Comparison of ENCODE assay signal across 10 cellular contexts in the genomic region with DNA sequence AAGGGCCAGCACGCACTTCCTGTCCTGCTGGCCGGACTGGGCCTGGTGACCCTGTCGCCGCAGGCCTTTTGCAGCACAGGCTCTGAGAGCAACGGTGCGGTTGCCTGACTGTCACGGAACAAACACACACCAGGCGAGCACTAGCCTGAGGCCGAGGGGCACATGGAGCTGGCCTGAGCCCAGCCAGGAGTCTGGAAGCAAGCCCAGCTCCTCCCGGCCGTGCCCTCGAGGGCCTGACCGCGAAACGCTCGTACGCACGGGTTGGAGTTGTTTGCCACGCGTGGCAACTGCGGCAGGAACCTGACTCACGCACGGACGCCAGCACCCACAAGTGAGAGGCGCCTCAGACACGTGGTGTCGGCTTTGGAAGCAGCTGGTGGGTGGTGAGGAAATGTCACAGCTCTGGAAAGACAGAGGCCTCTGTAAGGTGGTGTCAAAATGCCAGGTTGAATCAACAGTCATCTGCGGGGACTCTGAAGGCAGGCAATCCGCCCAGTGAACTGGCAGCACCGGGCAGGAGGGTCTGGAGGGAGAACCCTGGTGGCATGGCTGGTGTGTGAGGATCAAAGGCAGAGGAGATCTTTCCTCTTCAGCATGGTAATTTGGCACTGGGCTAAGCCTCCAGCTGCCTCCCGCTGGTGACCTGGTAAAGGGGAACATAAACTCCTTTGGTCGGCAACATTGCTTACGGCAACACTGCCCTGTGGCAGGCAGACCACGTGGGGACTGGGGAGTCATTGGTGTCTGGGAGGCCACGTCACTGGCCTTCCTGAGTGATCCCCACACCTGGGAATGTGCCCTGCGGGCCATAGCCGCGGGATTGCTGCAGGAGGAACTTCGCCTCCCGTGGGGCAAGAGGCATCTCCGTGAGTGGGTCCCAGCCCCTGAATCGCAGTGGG. TPM values are rescaled to one million over a fixed set of nuclear protein-coding genes. Genes with fewer than 3 reads are reported as not detected.
A peak's percentile ranks its signal among the peaks of the same experiment; 100 is the strongest.
DNase-seq lines count a peak whose midpoint lies in the region; ATAC-seq and TF ChIP-seq lines count a peak whose summit lies in the region.
"Had no signal": no experiment of that assay in that cellular context is flagged by ENCODE, and none has a peak within 500 bp of the region (broad histone marks: within the 10 kb centered on the region; RNA-seq: fewer than 3 reads in every experiment).

No MANE protein-coding gene starts in this region.

- H3K4me3 Mint-ChIP-seq in CD4-positive, alpha-beta memory T cell: peak overlapping the region in 2 of 8 donors; percentile 31 to 65

- intact Hi-C loops in CD4-positive, alpha-beta memory T cell (cut with micrococcal nuclease): no loop called here

- peaks cover 0 to 5% of the 10 kb centered on the region in 2 donors for H3K27me3 Mint-ChIP-seq in CD4-positive, alpha-beta memory T cell

- POLR2A ChIA-PET in CD4-positive, alpha-beta memory T cell (lab: Charles Lee; ENCODE audit: partially characterized antibody): interaction anchor here (0.9 to 1.6 kb wide), 3 partner anchors 10 to 61 kb away, joined by 3 to 4 read pairs (median 4); no protein-coding TSS in a partner anchor

- no peaks in the 10 kb centered on the region for H3K79me2 ChIP-seq in MM.1S (ENCODE audit: low read length)

- CTCF ChIA-PET in CD4-positive, alpha-beta memory T cell (lab: Charles Lee; ENCODE audit: partially characterized antibody): interaction anchor here (1.0 to 1.7 kb wide), 4 partner anchors 9 to 101 kb away, joined by 3 to 8 read pairs (median 4); no protein-coding TSS in a partner anchor

- DNase-seq in CD4-positive, alpha-beta memory T cell: peak; percentile 39 to 86 (median 46)
- peak; percentile 3 for DNase-seq in NCI-H1092 (lab: John Stamatoyannopoulos, UW)
- peak; percentile 41 for DNase-seq in activated gamma-delta T cell (lab: John Stamatoyannopoulos, UW)
- peak in 35 of 56 donors; percentile 4 to 79 (median 32) for DNase-seq in nucleus accumbens (lab: John Stamatoyannopoulos, UW)
- DNase-seq in MM.1S: no peak
- no peak for DNase-seq in AG08395 (ENCODE audit: low spot score)

- no peak overlapping the region for H3K4me2 ChIP-seq in MM.1S (ENCODE audit: low read depth, low read length)

- no peaks in the 10 kb centered on the region for H3F3A ChIP-seq in MM.1S (ENCODE audit: insufficient read depth, low read length)

- H3K4me3 ChIP-seq in CD4-positive, alpha-beta memory T cell (ENCODE audit: low read length in 2 of 2): no peak overlapping the region
- H3K4me3 ChIP-seq in MM.1S (ENCODE audit: low read length): no peak overlapping the region
- H3K4me3 ChIP-seq: tibial artery had no signal

- H3K36me3 ChIP-seq in CD4-positive, alpha-beta memory T cell (ENCODE audit: insufficient read depth, low read length): no peaks in the 10 kb centered on the region
- no peaks in the 10 kb centered on the region for H3K36me3 ChIP-seq in MM.1S (replicated peaks; ENCODE audit: insufficient read depth, low read length)
- H3K36me3 ChIP-seq: tibial artery had no signal

- no peaks in the 10 kb centered on the region for H3K9me3 ChIP-seq in CD4-positive, alpha-beta memory T cell (ENCODE audit: control insufficient read depth in 1 of 2, low read length in 2 of 2)
- no peaks in the 10 kb centered on the region for H3K9me3 ChIP-seq in MM.1S (replicated peaks; ENCODE audit: insufficient read depth, low read length)
- H3K9me3 ChIP-seq: tibial artery had no signal

- ATAC-seq in HG03095 (IDR thresholded peaks at IDR 0.05; ENCODE audit: unreplicated experiment) (no peak), HG02759 (IDR thresholded peaks at IDR 0.05; ENCODE audit: unreplicated experiment) (no peak)

- peak overlapping the region in 5 of 7 donors; percentile 22 to 73 (median 45) for H3K27ac Mint-ChIP-seq in CD4-positive, alpha-beta memory T cell

- peaks cover 18% of the 10 kb centered on the region for H3K4me1 ChIP-seq in CD4-positive, alpha-beta memory T cell (ENCODE audit: insufficient read depth, low read length)
- no peaks in the 10 kb centered on the region for H3K4me1 ChIP-seq in MM.1S (ENCODE audit: low read length)

- no peaks in the 10 kb centered on the region for H4K20me1 ChIP-seq in MM.1S (ENCODE audit: insufficient read depth, low read length)

- H3K9me3 Mint-ChIP-seq in CD4-positive, alpha-beta memory T cell: no peaks in the 10 kb centered on the region

- no peaks in the 10 kb centered on the region for H3K9me2 ChIP-seq in MM.1S (replicated peaks; ENCODE audit: insufficient read depth, low read length)

- no peaks in the 10 kb centered on the region for H3K27me3 ChIP-seq in CD4-positive, alpha-beta memory T cell (ENCODE audit: insufficient read depth, low read length)
- H3K27me3 ChIP-seq in MM.1S (replicated peaks; ENCODE audit: insufficient read depth, low read length): peaks cover 73% of the 10 kb centered on the region

- no peaks in the 10 kb centered on the region for H3K36me3 Mint-ChIP-seq in CD4-positive, alpha-beta memory T cell

- peaks cover 3 to 11% (median 8%) of the 10 kb centered on the region in 4 donors for H3K4me1 Mint-ChIP-seq in CD4-positive, alpha-beta memory T cell

- no peak overlapping the region for H2AFZ ChIP-seq in MM.1S (ENCODE audit: low read length)

- H3K9ac ChIP-seq in MM.1S (ENCODE audit: low read length): no peak overlapping the region

- no peak for TF ChIP-seq CTCF in MM.1S (IDR thresholded peaks at IDR 0.05; ENCODE audit: low read length)

- no peak overlapping the region for H3K27ac ChIP-seq in CD4-positive, alpha-beta memory T cell (ENCODE audit: low read depth, low read length)
- no peak overlapping the region for H3K27ac ChIP-seq in MM.1S (ENCODE audit: low read length)
- H3K27ac ChIP-seq: tibial artery had no signal

RNA-seq across cellular contexts. Expression of a gene that starts 15.3 kb away (rescaled TPM):
- not detected for total RNA-seq in CD4-positive, alpha-beta memory T cell
- not detected for polyA plus RNA-seq in CD4-positive, alpha-beta memory T cell

RNA-seq across cellular contexts. Expression of a gene that starts 30.2 kb away (rescaled TPM):
- total RNA-seq in CD4-positive, alpha-beta memory T cell: not detected
- not detected for polyA plus RNA-seq in CD4-positive, alpha-beta memory T cell
- total RNA-seq: activated CD8-positive, alpha-beta memory T cell treated with anti-CD3 and anti-CD28 coated beads for 36 hours had no signal

RNA-seq across cellular contexts. Expression of a gene that starts 57.3 kb away (rescaled TPM):
- total RNA-seq in CD4-positive, alpha-beta memory T cell: not detected
- polyA plus RNA-seq in CD4-positive, alpha-beta memory T cell: under 1 TPM in 1 of 2 donors, not detected in 1; 0.28 TPM

Comparison
In these comparisons a context has a peak if more than half of its experiments do, and no peak if none do; other contexts are left out.
1. DNase-seq: peak in CD4-positive, alpha-beta memory T cell (5 of 5), NCI-H1092 (single experiment), activated gamma-delta T cell (single experiment) and nucleus accumbens (35 of 56); none in MM.1S (single experiment) and AG08395 (single experiment).